In the genomic region with DNA sequence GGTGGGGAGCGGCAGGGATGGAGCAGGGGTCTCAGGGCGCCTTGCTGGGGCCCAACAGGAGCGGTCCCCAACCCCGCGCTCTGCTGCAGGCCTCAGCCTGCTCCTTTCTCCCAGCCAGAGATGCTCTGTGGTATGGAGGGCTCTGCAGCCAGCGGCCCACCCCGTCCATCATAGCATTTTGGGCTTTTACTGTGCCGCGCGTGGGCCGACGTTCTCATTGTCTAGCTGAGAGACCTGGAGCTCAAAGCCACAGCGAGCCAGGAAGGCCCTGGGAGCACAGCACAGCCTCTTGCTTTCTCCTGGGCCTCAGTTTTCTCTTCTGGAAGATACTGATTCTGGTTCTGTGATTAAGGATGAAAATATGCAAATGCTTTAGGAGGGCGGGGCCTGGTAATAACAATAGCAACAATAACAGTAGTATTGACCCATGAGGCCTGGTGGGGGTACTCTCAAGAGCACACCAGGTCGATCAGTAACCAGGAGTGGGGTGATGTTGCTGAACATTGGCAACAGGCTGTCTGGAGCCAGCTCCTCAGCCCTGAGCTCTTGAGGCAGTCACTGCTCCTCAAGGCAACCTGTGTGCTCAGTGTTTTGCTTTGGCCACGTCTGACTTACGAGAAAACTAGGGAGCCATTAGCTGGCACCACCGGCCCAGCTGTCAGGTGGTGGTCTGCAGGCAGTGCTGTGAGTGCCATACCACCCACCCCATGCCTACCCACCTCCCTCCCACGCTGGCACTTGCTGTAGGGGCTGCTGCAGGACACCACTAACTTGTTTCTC, we compare ENCODE assay signal across 9 cellular contexts. TPM values are rescaled to one million over a fixed set of nuclear protein-coding genes. Genes with fewer than 3 reads are reported as not detected.
A peak's percentile ranks its signal among the peaks of the same experiment; 100 is the strongest.
DNase-seq lines count a peak whose midpoint lies in the region; ATAC-seq and TF ChIP-seq lines count a peak whose summit lies in the region.
"Had no signal": no experiment of that assay in that cellular context is flagged by ENCODE, and none has a peak within 500 bp of the region (broad histone marks: within the 10 kb centered on the region; RNA-seq: fewer than 3 reads in every experiment).

No MANE protein-coding gene starts in this region.

- peaks cover 10% of the 10 kb centered on the region for H3K4me1 ChIP-seq in CD8-positive, alpha-beta memory T cell (ENCODE audit: insufficient read depth, low read length)
- peaks cover 13% of the 10 kb centered on the region for H3K4me1 ChIP-seq in Loucy (ENCODE audit: insufficient read depth, low read length, poor library complexity, severe bottlenecking)
- peaks cover 27 to 32% (median 30%) of the 10 kb centered on the region in 4 donors for H3K4me1 ChIP-seq in esophagus muscularis mucosa
- H3K4me1 ChIP-seq in rectal smooth muscle tissue (ENCODE audit: control insufficient read depth, insufficient read depth, low read length) = no peaks in the 10 kb centered on the region

- no peaks in the 10 kb centered on the region for H3K79me2 ChIP-seq in Loucy (ENCODE audit: insufficient read depth, low read length)

- H3K9ac ChIP-seq in Loucy (ENCODE audit: low read depth, low read length, poor library complexity, severe bottlenecking) (peak overlapping the region; percentile 81), rectal smooth muscle tissue (ENCODE audit: low read length) (no peak overlapping the region)

- no peaks in the 10 kb centered on the region for H3K27me3 ChIP-seq in CD8-positive, alpha-beta memory T cell (ENCODE audit: insufficient read depth, low read length, poor library complexity, severe bottlenecking)
- H3K27me3 ChIP-seq in Loucy (ENCODE audit: insufficient read depth, low read length, poor library complexity, severe bottlenecking) (no peaks in the 10 kb centered on the region), esophagus muscularis mucosa (no peaks in the 10 kb centered on the region), rectal smooth muscle tissue (ENCODE audit: control insufficient read depth, insufficient read depth, low read length) (no peaks in the 10 kb centered on the region)

- ATAC-seq in GM21619 (IDR thresholded peaks at IDR 0.05; ENCODE audit: unreplicated experiment) = no peak

- peaks cover 0 to 6% (median 0%) of the 10 kb centered on the region in 3 donors for H3K36me3 Mint-ChIP-seq in CD8-positive, alpha-beta memory T cell

- no peak for DNase-seq in CD8-positive, alpha-beta memory T cell
- DNase-seq in esophagus muscularis mucosa (ENCODE audit: extremely low spot score) (no peak), NCI-H187 (lab: John Stamatoyannopoulos, UW) (no peak), NCI-H1694 (lab: John Stamatoyannopoulos, UW) (no peak)
- DNase-seq in activated CD4-positive, alpha-beta T cell treated with anti-CD3 and anti-CD28 coated beads, Interleukin-2, amount 50 U/mL, for 1 hour = no peak

- no peaks in the 10 kb centered on the region for H3K36me3 ChIP-seq in CD8-positive, alpha-beta memory T cell (ENCODE audit: insufficient read depth, low read length)
- H3K36me3 ChIP-seq in Loucy (ENCODE audit: insufficient read depth, low read length) (peaks cover 6% of the 10 kb centered on the region; the same call in 1 of the 2 replicates), esophagus muscularis mucosa (peaks cover 0 to 8% (median 7%) of the 10 kb centered on the region in 4 donors), rectal smooth muscle tissue (ENCODE audit: control insufficient read depth, insufficient read depth, low read length) (no peaks in the 10 kb centered on the region)
- H3K36me3 ChIP-seq: cardiac muscle cell had no signal

- H3K4me2 ChIP-seq in Loucy (ENCODE audit: low read depth, low read length, poor library complexity, severe bottlenecking) = peak overlapping the region; percentile 90

- H3K9me3 ChIP-seq in CD8-positive, alpha-beta memory T cell (ENCODE audit: low read length) = no peaks in the 10 kb centered on the region
- H3K9me3 ChIP-seq in Loucy (ENCODE audit: insufficient read depth, low read depth, low read length) (no peaks in the 10 kb centered on the region), esophagus muscularis mucosa (no peaks in the 10 kb centered on the region)

- no peak overlapping the region for H3K27ac ChIP-seq in CD8-positive, alpha-beta memory T cell (ENCODE audit: low read depth, low read length)
- peak overlapping the region; percentile 77 to 89 (median 85) for H3K27ac ChIP-seq in esophagus muscularis mucosa (replicated peaks in 1 of 4)
- peak overlapping the region; percentile 64 for H3K27ac ChIP-seq in rectal smooth muscle tissue (ENCODE audit: low read depth, low read length)

- H3K27ac Mint-ChIP-seq in CD8-positive, alpha-beta memory T cell = peak overlapping the region in 1 of 8 donors; percentile 84

- TF ChIP-seq EP300 in esophagus muscularis mucosa (IDR thresholded peaks at IDR 0.05) = no peak

- H3K9me3 Mint-ChIP-seq in CD8-positive, alpha-beta memory T cell = no peaks in the 10 kb centered on the region

- no peaks in the 10 kb centered on the region for H4K20me1 ChIP-seq in Loucy (ENCODE audit: insufficient read depth, low read length, poor library complexity, severe bottlenecking)

- peak overlapping the region in 6 of 7 donors; percentile 25 to 60 (median 56) for H3K4me3 Mint-ChIP-seq in CD8-positive, alpha-beta memory T cell

- 97% methylated on average over 4 of the region's 19 CpGs for WGBS in esophagus muscularis mucosa

- CTCF ChIA-PET in CD8-positive, alpha-beta memory T cell (lab: Charles Lee) = interaction anchor here (0.6 to 3.6 kb wide), 36 partner anchors 8 to 571 kb away, joined by 3 to 71 read pairs (median 4); a partner anchor contains a TSS

- no peak for TF ChIP-seq POLR2A in esophagus muscularis mucosa (IDR thresholded peaks at IDR 0.05; ENCODE audit: low read depth)

- H2AFZ ChIP-seq in Loucy (ENCODE audit: low read length) = peak overlapping the region; percentile 67

- peaks cover 11 to 25% (median 11%) of the 10 kb centered on the region in 3 donors for H3K4me1 Mint-ChIP-seq in CD8-positive, alpha-beta memory T cell

- POLR2A ChIA-PET in CD8-positive, alpha-beta memory T cell (lab: Charles Lee) = interaction anchor here (0.9 to 1.1 kb wide), 3 partner anchors 8 to 145 kb away, joined by 3 to 5 read pairs (median 4); no protein-coding TSS in a partner anchor

- H3K9me2 ChIP-seq in Loucy (replicated peaks; ENCODE audit: low read depth, low read length) = no peaks in the 10 kb centered on the region

- H3K27me3 Mint-ChIP-seq in CD8-positive, alpha-beta memory T cell = peaks cover 7 to 10% of the 10 kb centered on the region in 2 donors

- intact Hi-C loops in esophagus muscularis mucosa (cut with DNase I) = loop anchor here (10.0 kb wide), 1 partner anchor 142 kb away; no protein-coding TSS in a partner anchor

- H3F3A ChIP-seq in Loucy (ENCODE audit: low read depth) = no peaks in the 10 kb centered on the region; the same call in 1 of the 2 replicates

- TF ChIP-seq CTCF in Loucy (conservative IDR thresholded peaks at IDR 0.05; ENCODE audit: low read length) (no peak), esophagus muscularis mucosa (IDR thresholded peaks at IDR 0.05) (no peak)

- no peak overlapping the region for H3K4me3 ChIP-seq in CD8-positive, alpha-beta memory T cell (ENCODE audit: low read length)
- H3K4me3 ChIP-seq in Loucy (ENCODE audit: low read length, poor library complexity, severe bottlenecking) (peak overlapping the region; percentile 86), esophagus muscularis mucosa (peak overlapping the region; percentile 67 to 77 (median 70)), rectal smooth muscle tissue (ENCODE audit: low read length) (no peak overlapping the region)

RNA-seq across cellular contexts. Expression of a gene that starts 1.1 kb away (rescaled TPM):
- 1 to 10 TPM; 1.0 to 1.1 TPM for total RNA-seq in CD8-positive, alpha-beta memory T cell
- polyA plus RNA-seq in CD8-positive, alpha-beta memory T cell = 1.0 TPM
- total RNA-seq in esophagus muscularis mucosa = 10 to 100 TPM in 3 of 4 donors, 1 to 10 TPM in 1; 5.0 to 17.9 (median 13.3) TPM

RNA-seq across cellular contexts. Expression of a gene that starts 20.5 kb away (rescaled TPM):
- 10 to 100 TPM; 13.5 to 13.8 TPM for total RNA-seq in CD8-positive, alpha-beta memory T cell
- 17.9 TPM for polyA plus RNA-seq in CD8-positive, alpha-beta memory T cell
- total RNA-seq in esophagus muscularis mucosa = 10 to 100 TPM in 3 of 4 donors, 1 to 10 TPM in 1; 8.3 to 14.4 (median 11.4) TPM

Comparison
In these comparisons a context has a peak if more than half of its experiments do, and no peak if none do; other contexts are left out.
1. H3K4me3 ChIP-seq: peak in Loucy (single experiment) and esophagus muscularis mucosa (4 of 4); none in CD8-positive, alpha-beta memory T cell (single experiment) and rectal smooth muscle tissue (single experiment).